20 cellular contexts compared by ENCODE assay signal in genomic region chr13:77511552-77511951, GRCh38. TPM values are rescaled to one million over a fixed set of nuclear protein-coding genes. Genes with fewer than 3 reads are reported as not detected.
A peak's percentile ranks its signal among the peaks of the same experiment; 100 is the strongest.
DNase-seq lines count a peak whose midpoint lies in the region; TF ChIP-seq lines count a peak whose summit lies in the region.
"Had no signal": no experiment of that assay in that cellular context is flagged by ENCODE, and none has a peak within 500 bp of the region (broad histone marks: within the 10 kb centered on the region; RNA-seq: fewer than 3 reads in every experiment).

No MANE protein-coding gene starts in this region.

- H3K36me3 ChIP-seq in HEK293 (ENCODE audit: control insufficient read depth in 2 of 2, insufficient read depth in 1 of 2, low read length in 2 of 2) (no peaks in the 10 kb centered on the region), prostate gland (no peaks in the 10 kb centered on the region)
- H3K36me3 ChIP-seq: ascending aorta, tibial nerve had no signal

- H3K36me3 Mint-ChIP-seq in HFFc6 (ENCODE audit: low read depth) (no peaks in the 10 kb centered on the region), CD14-positive monocyte (no peaks in the 10 kb centered on the region)
- H3K36me3 Mint-ChIP-seq: mesothelial cell of epicardium; stimulated activated effector memory CD8-positive, alpha-beta T cell treated with anti-CD3 and anti-CD28 coated beads, Interleukin-12 subunit alpha, Interleukin-12 subunit beta, amount 100 ng/mL, for 72 hours had no signal

- H3K4me1 Mint-ChIP-seq in HFFc6 (ENCODE audit: low read depth) (peaks cover 31% of the 10 kb centered on the region), CD14-positive monocyte (peaks cover 22% of the 10 kb centered on the region)
- H3K4me1 Mint-ChIP-seq: nephron progenitor cell had no signal

- H3K4me1 ChIP-seq in HEK293 (ENCODE audit: control insufficient read depth, insufficient read depth, low read length): peaks cover 3% of the 10 kb centered on the region; the same call in 1 of the 2 replicates
- H3K4me1 ChIP-seq in prostate gland (replicated peaks): peaks cover 9% of the 10 kb centered on the region

- no peaks in the 10 kb centered on the region for H3K9me3 Mint-ChIP-seq in HFFc6
- no peaks in the 10 kb centered on the region for H3K9me3 Mint-ChIP-seq in CD14-positive monocyte
- H3K9me3 Mint-ChIP-seq: activated naive CD4-positive, alpha-beta T cell treated with anti-CD3 and anti-CD28 coated beads for 36 hours; mesothelial cell of epicardium; nephron progenitor cell; stimulated activated effector memory CD8-positive, alpha-beta T cell treated with anti-CD3 and anti-CD28 coated beads, Interleukin-12 subunit alpha, Interleukin-12 subunit beta, amount 100 ng/mL, for 72 hours had no signal

- H3K9me3 ChIP-seq in HEK293 (ENCODE audit: control insufficient read depth, insufficient read depth, low read depth, low read length) (no peaks in the 10 kb centered on the region), prostate gland (no peaks in the 10 kb centered on the region)
- H3K9me3 ChIP-seq: ascending aorta, tibial nerve had no signal

- H3K27ac ChIP-seq in HEK293 (ENCODE audit: extremely low read depth, low read depth, low read length): no peak overlapping the region
- no peak overlapping the region for H3K27ac ChIP-seq in prostate gland
- H3K27ac ChIP-seq: 22Rv1, ascending aorta, tibial nerve had no signal

- DNase-seq in DMS 273 (lab: John Stamatoyannopoulos, UW; ENCODE audit: unreplicated experiment) (peak; percentile 66), DMS 273 treated with DMSO at 0.1 percent for 48 hours (lab: John Stamatoyannopoulos, UW) (no peak), NCI-H69 (lab: John Stamatoyannopoulos, UW) (peak; percentile 82), fibroblast of the aortic adventitia (ENCODE audit: low read depth) (peak; percentile 7), HFFc6 (no peak), CD14-positive monocyte (ENCODE audit: low spot score) (no peak), prostate gland (ENCODE audit: low spot score) (no peak)
- DNase-seq: activated CD4-positive, alpha-beta T cell treated with anti-CD3 and anti-CD28 coated beads, Interleukin-2, amount 50 U/mL, for 1 hour; activated naive CD4-positive, alpha-beta T cell treated with anti-CD3 and anti-CD28 coated beads for 36 hours; activated T-cell treated with anti-CD3 and anti-CD28 coated beads for 4 hours; NCI-H526; nephron progenitor cell had no signal

- intact Hi-C loops in CD14-positive monocyte (cut with micrococcal nuclease) (no loop called here), prostate gland (cut with DNase I) (no loop called here)

- H3K27me3 ChIP-seq in prostate gland (replicated peaks; ENCODE audit: insufficient read depth): no peaks in the 10 kb centered on the region
- H3K27me3 ChIP-seq: ascending aorta, tibial nerve had no signal

- 62% methylated on average over 5 of the region's 5 CpGs for WGBS in prostate gland

- CTCF ChIA-PET in HEK293 (lab: Yijun Ruan, JAX): interaction anchor here (0.5 to 0.6 kb wide), 2 partner anchors 19 to 430 kb away, joined by 3 to 4 read pairs; no protein-coding TSS in a partner anchor

- H3K4me3 Mint-ChIP-seq in HFFc6 (no peak overlapping the region), CD14-positive monocyte (no peak overlapping the region)
- H3K4me3 Mint-ChIP-seq: activated naive CD4-positive, alpha-beta T cell treated with anti-CD3 and anti-CD28 coated beads for 36 hours; mesothelial cell of epicardium; nephron progenitor cell; stimulated activated effector memory CD8-positive, alpha-beta T cell treated with anti-CD3 and anti-CD28 coated beads, Interleukin-12 subunit alpha, Interleukin-12 subunit beta, amount 100 ng/mL, for 72 hours had no signal

- no peak for TF ChIP-seq POLR2A in prostate gland (IDR thresholded peaks at IDR 0.05)

- no peak overlapping the region for H3K27ac Mint-ChIP-seq in HFFc6
- H3K27ac Mint-ChIP-seq in CD14-positive monocyte: no peak overlapping the region
- H3K27ac Mint-ChIP-seq: activated naive CD4-positive, alpha-beta T cell treated with anti-CD3 and anti-CD28 coated beads for 36 hours; mesothelial cell of epicardium; nephron progenitor cell; stimulated activated effector memory CD8-positive, alpha-beta T cell treated with anti-CD3 and anti-CD28 coated beads, Interleukin-12 subunit alpha, Interleukin-12 subunit beta, amount 100 ng/mL, for 72 hours had no signal

- H3K4me3 ChIP-seq in HEK293 (ENCODE audit: low read depth, low read length) (no peak overlapping the region), fibroblast of the aortic adventitia (ENCODE audit: low read depth, low read length) (no peak overlapping the region), prostate gland (no peak overlapping the region)
- H3K4me3 ChIP-seq: ascending aorta, tibial nerve had no signal

- no peaks in the 10 kb centered on the region; the same call in none of the 2 replicates for H3K27me3 Mint-ChIP-seq in HFFc6 (ENCODE audit: insufficient read depth)
- no peaks in the 10 kb centered on the region for H3K27me3 Mint-ChIP-seq in CD14-positive monocyte (ENCODE audit: low read depth in 3 of 3)

- POLR2A ChIA-PET in HEK293 (lab: Yijun Ruan, JAX): no interaction called here

- TF ChIP-seq CTCF in HEK293 (tag by site-specific recombination; IDR thresholded peaks at IDR 0.05) (no peak), fibroblast of the aortic adventitia (IDR thresholded peaks at IDR 0.05; ENCODE audit: insufficient read depth, low read length) (no peak), HFFc6 (IDR thresholded peaks at IDR 0.05) (no peak), CD14-positive monocyte (IDR thresholded peaks at IDR 0.05) (no peak), prostate gland (IDR thresholded peaks at IDR 0.05) (no peak)

TF ChIP-seq in HEK293, 187 proteins besides CTCF, POLR2A, EP300 and RAD21 (continues in another document):
- TF ChIP-seq ZBTB8A (tag by site-specific recombination; IDR thresholded peaks at IDR 0.05) (peak; percentile 34; the same call in 1 of the 2 replicates), ZBTB11 (tag by site-specific recombination; conservative IDR thresholded peaks at IDR 0.05; ENCODE audit: low read depth) (no peak), SETDB1 (IDR thresholded peaks at IDR 0.05; ENCODE audit: insufficient read length, low read length) (no peak), ZNF24 (tag by site-specific recombination; IDR thresholded peaks at IDR 0.05) (peak; percentile 48; the same call in 1 of the 2 replicates), EGR2 (tag by site-specific recombination; IDR thresholded peaks at IDR 0.05; ENCODE audit: low read depth) (peak; percentile 12; the same call in 1 of the 2 replicates), ZNF146 (tag by site-specific recombination; IDR thresholded peaks at IDR 0.05) (no peak), ZFHX2 (tag by site-specific recombination; conservative IDR thresholded peaks at IDR 0.05) (peak; percentile 39; the same call in 1 of the 2 replicates), REST (tag by site-specific recombination; IDR thresholded peaks at IDR 0.05) (no peak), ZNF133 (tag by site-specific recombination; IDR thresholded peaks at IDR 0.05) (0 out of 2 replicates have a peak, but pooled peaks have one; percentile 14)

RNA-seq across cellular contexts. Expression of gene SCEL, which starts 24.0 kb away (rescaled TPM):
- total RNA-seq in fibroblast of the aortic adventitia (ENCODE audit: low replicate concordance): not detected in 2 replicates
- not detected for total RNA-seq in HFFc6 (2021; fragmentation: NEBNext Ultra II Directional; extraction: Animal tissue kit (Norgen Biotek cat#: 25700))
- not detected for polyA plus RNA-seq in CD14-positive monocyte
- 1 to 10 TPM in 1 of 2 donors, under 1 TPM in 1; 0.09 to 2.3 TPM for total RNA-seq in prostate gland
- total RNA-seq: activated naive CD4-positive, alpha-beta T cell treated with anti-CD3 and anti-CD28 coated beads for 36 hours; ascending aorta; fibroblast of villous mesenchyme; mesothelial cell of epicardium; tibial nerve had no signal
- polyA plus RNA-seq: BJ had no signal

Comparison
In these comparisons a context has a peak if more than half of its experiments do, and no peak if none do; other contexts are left out.
1. DNase-seq: peak in DMS 273 (single experiment), NCI-H69 (single experiment) and fibroblast of the aortic adventitia (single experiment); none in DMS 273 treated with DMSO at 0.1 percent for 48 hours (single experiment), HFFc6 (single experiment), CD14-positive monocyte (single experiment) and prostate gland (single experiment).